Comparison of ENCODE assay signal across 1 cellular context in the genomic region with DNA sequence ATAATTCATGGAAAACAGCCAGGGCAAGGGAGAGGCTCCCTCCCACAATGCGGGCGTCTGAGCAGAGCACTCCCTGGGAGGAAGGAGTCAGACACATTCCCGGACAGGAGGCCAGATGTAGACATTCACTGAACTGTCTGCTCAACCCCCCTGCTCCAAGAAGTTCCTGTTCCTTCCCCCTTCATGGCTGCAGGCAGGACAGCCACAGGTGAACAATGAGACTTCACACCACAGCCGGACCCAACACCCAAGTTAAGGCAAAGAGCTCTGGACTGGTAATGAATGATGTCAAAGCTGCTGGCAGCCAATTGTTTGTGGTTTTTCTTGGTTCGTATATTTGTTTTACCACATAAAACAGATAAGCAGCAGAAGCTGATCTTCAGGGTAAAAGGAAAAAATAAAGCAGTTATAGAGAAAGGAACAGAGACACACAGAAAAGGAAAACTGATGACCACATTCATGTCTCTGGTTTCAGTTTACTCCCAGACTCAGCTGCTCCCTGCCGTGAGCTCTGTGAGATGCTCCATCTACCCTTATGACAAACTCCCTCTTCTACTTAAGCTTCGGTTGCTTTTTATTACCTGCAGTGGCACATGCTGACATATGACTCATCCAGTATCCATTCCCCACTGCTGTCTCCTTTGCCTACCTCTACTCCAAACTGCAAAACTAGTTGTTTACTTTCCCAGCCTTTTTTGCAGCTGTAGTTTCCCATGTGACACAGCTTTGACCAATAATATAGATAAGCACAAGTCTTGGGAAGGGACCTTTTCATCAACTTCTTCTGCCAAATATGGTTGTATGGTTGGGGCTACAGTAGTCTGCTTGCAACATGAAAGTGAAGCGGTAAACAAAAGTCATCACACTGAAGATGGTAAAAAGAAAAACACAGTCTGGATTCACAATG.
A peak's percentile ranks its signal among the peaks of the same experiment; 100 is the strongest.
TF ChIP-seq lines count a peak whose summit lies in the region.

No MANE protein-coding gene starts in this region.

TF ChIP-seq in H1, 55 proteins besides CTCF, POLR2A, EP300 and RAD21:
- 0 out of 2 replicates have a peak, but pooled peaks have one; percentile 14 for TF ChIP-seq JUND (IDR thresholded peaks at IDR 0.05; ENCODE audit: low read length)
- TF ChIP-seq SP2 (IDR thresholded peaks at IDR 0.05; ENCODE audit: low read length): no peak
